ENCODE assay signal across 24 cellular contexts in the genomic region with DNA sequence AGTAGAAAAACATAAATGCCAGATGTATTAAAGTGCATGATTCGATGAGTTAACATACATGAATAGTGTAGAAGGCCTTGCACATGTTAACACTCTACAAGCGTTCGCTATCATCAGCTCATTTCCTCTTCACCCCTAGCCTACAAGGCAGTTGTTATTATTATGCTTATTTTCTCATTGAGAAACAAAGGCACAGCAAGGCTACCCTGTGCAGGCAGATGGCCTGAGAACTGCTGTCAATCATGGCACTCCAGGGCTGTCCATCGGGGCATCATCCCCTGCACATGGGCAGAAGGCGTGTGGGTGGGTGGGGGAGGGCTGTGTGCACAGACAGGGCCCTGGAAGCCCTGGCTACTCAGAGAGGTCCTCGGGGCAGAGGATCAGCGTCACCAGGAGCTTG. TPM values are rescaled to one million over a fixed set of nuclear protein-coding genes. Genes with fewer than 3 reads are reported as not detected.
"Had no signal": no experiment of that assay in that cellular context is flagged by ENCODE, and none has a peak within 500 bp of the region (broad histone marks: within the 10 kb centered on the region; RNA-seq: fewer than 3 reads in every experiment).

No MANE protein-coding gene starts in this region.

- H3K27ac ChIP-seq: body of pancreas, dorsolateral prefrontal cortex, epithelial cell of prostate, hepatocyte, pancreas, sigmoid colon, testis, upper lobe of right lung had no signal

- H3K9me3 ChIP-seq: body of pancreas, mucosa of descending colon, pancreas, sigmoid colon, testis, upper lobe of right lung had no signal

- H3K4me1 ChIP-seq: body of pancreas, pancreas, sigmoid colon, upper lobe of right lung had no signal

- H3K27me3 ChIP-seq: body of pancreas, dorsolateral prefrontal cortex, hepatocyte, pancreas, sigmoid colon, testis, upper lobe of right lung had no signal

- H3K4me2 ChIP-seq: hepatocyte had no signal

- H3K4me3 ChIP-seq: body of pancreas, dorsolateral prefrontal cortex, hepatocyte, mucosa of descending colon, pancreas, sigmoid colon, testis, upper lobe of right lung had no signal

- H3K36me3 ChIP-seq: pancreas, sigmoid colon, upper lobe of right lung had no signal

- DNase-seq: activated CD4-positive, alpha-beta T cell treated with anti-CD3 and anti-CD28 coated beads, Interleukin-2, amount 10 ng/mL, durations not matched to agents 24 days and 14 days; activated CD8-positive, alpha-beta T cell treated with anti-CD3 and anti-CD28 coated beads for 36 hours; activated naive CD4-positive, alpha-beta T cell treated with Interleukin-2 at 50 U/mL for 16 hours; activated T-cell treated with anti-CD3 and anti-CD28 coated beads, Interleukin-2, amount 50 U/mL, for 24 hours; body of pancreas; dorsolateral prefrontal cortex; foreskin fibroblast; kidney glomerular epithelial cell; mucosa of descending colon; naive B cell; sigmoid colon; stimulated activated CD4-positive, alpha-beta T cell treated with anti-CD3 and anti-CD28 coated beads, Interleukin-4, amount 100 ng/mL, for 4 hours; T-cell; testis; upper lobe of right lung had no signal

- ATAC-seq: activated CD8-positive, alpha-beta T cell treated with anti-CD3 and anti-CD28 coated beads for 36 hours; body of pancreas; mucosa of descending colon; pancreas; stimulated activated memory B cell treated with anti-CD40 and anti-IgM and Interleukin-4, amounts not matched to agents 10 μg/mL and 1 μg/mL and 100 μg/mL, for 72 hours; T-cell; upper lobe of right lung had no signal

- H2AFZ ChIP-seq: hepatocyte had no signal

RNA-seq across cellular contexts. Expression of a gene that starts 32.4 kb away (rescaled TPM):
- total RNA-seq: activated CD4-positive, alpha-beta T cell treated with anti-CD3 and anti-CD28 coated beads, Interleukin-2, amount 10 ng/mL, durations not matched to agents 24 days and 14 days; activated CD8-positive, alpha-beta T cell treated with anti-CD3 and anti-CD28 coated beads for 36 hours; activated T-helper 2 cell treated with anti-CD3 and anti-CD28 coated beads, Interferon-gamma antibody, Interleukin-2, Interleukin-4, amounts not matched to agents 10 μg/mL and 5 μg/mL and 100 μg/mL, durations not matched to agents 14 hours and 24 hours and 36 hours; body of pancreas; cardiac septum; glomerular endothelial cell; mucosa of descending colon; neural crest cell; pancreas; pulmonary artery endothelial cell; sigmoid colon; upper lobe of right lung had no signal

RNA-seq across cellular contexts. Expression of a gene that starts 38.8 kb away (rescaled TPM):
- total RNA-seq: activated CD4-positive, alpha-beta T cell treated with anti-CD3 and anti-CD28 coated beads, Interleukin-2, amount 10 ng/mL, durations not matched to agents 24 days and 14 days; activated CD8-positive, alpha-beta T cell treated with anti-CD3 and anti-CD28 coated beads for 36 hours; activated T-helper 2 cell treated with anti-CD3 and anti-CD28 coated beads, Interferon-gamma antibody, Interleukin-2, Interleukin-4, amounts not matched to agents 10 μg/mL and 5 μg/mL and 100 μg/mL, durations not matched to agents 14 hours and 24 hours and 36 hours; glomerular endothelial cell; pulmonary artery endothelial cell had no signal
